ENCODE assay signal across 1 cellular context in the genomic region with DNA sequence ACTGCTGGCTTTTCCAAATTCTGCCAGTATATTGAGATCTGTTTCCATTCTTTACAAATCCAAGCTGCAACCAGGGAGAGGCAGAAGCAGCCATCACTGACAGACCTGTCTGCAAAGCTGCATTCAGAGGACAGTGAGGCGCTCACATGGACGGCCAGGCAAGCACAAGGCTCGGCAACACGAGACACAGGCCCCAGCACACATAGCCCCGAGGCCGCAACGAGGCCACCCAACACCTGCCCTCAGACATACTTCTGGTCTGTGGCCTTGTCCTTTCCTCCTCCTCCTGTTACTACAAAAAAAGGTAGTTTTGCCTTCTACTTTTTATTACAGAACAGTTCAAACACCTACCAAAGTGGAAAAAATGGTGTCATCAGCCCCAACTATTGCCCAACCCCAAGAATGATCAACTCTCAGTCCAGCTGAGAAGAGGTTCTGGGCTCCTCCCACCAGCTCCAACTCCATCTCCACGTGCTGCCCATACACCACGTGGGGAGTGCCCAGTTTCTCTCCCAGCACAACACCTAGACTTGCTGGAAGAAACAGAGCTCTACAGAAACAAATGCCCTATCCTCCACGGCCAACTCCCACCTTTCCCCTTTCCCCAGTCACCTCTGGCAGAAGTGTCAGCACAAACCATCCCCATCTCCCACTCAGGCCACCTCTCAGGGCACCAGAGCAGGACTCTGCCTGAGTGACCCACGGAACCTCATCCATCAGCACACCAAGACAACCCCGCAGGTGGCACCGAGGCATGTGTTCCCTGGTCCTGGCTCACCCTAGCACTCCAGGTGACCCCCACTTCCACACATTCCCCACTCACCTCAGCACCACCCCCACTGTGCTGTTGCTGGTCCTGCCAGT.
TF ChIP-seq lines count a peak whose summit lies in the region.

No MANE protein-coding gene starts in this region.

TF ChIP-seq in HepG2, 621 proteins besides CTCF, POLR2A, EP300 and RAD21:
- TF ChIP-seq CEBPB (IDR thresholded peaks at IDR 0.05; ENCODE audit: borderline replicate concordance, low read depth, low read length) (peak; percentile 88), CEBPG (CRISPR knock-in tag; IDR thresholded peaks at IDR 0.05) (peak; percentile 70), ZFYVE20 (CRISPR knock-in tag; IDR thresholded peaks at IDR 0.05; ENCODE audit: borderline replicate concordance, low read depth) (no peak), RCOR2 (CRISPR knock-in tag; IDR thresholded peaks at IDR 0.05) (no peak), GATAD2A (CRISPR knock-in tag; IDR thresholded peaks at IDR 0.05) (peak; percentile 40; the same call in 1 of the 2 replicates), ZNF317 (CRISPR knock-in tag; IDR thresholded peaks at IDR 0.05) (peak; percentile 98), MXI1 (IDR thresholded peaks at IDR 0.05; ENCODE audit: borderline replicate concordance, low read depth, low read length) (peak; percentile 53; the same call in 1 of the 3 replicates), ZNF34 (CRISPR knock-in tag; IDR thresholded peaks at IDR 0.05; ENCODE audit: borderline replicate concordance) (no peak)
- TF ChIP-seq, protein P1, sequence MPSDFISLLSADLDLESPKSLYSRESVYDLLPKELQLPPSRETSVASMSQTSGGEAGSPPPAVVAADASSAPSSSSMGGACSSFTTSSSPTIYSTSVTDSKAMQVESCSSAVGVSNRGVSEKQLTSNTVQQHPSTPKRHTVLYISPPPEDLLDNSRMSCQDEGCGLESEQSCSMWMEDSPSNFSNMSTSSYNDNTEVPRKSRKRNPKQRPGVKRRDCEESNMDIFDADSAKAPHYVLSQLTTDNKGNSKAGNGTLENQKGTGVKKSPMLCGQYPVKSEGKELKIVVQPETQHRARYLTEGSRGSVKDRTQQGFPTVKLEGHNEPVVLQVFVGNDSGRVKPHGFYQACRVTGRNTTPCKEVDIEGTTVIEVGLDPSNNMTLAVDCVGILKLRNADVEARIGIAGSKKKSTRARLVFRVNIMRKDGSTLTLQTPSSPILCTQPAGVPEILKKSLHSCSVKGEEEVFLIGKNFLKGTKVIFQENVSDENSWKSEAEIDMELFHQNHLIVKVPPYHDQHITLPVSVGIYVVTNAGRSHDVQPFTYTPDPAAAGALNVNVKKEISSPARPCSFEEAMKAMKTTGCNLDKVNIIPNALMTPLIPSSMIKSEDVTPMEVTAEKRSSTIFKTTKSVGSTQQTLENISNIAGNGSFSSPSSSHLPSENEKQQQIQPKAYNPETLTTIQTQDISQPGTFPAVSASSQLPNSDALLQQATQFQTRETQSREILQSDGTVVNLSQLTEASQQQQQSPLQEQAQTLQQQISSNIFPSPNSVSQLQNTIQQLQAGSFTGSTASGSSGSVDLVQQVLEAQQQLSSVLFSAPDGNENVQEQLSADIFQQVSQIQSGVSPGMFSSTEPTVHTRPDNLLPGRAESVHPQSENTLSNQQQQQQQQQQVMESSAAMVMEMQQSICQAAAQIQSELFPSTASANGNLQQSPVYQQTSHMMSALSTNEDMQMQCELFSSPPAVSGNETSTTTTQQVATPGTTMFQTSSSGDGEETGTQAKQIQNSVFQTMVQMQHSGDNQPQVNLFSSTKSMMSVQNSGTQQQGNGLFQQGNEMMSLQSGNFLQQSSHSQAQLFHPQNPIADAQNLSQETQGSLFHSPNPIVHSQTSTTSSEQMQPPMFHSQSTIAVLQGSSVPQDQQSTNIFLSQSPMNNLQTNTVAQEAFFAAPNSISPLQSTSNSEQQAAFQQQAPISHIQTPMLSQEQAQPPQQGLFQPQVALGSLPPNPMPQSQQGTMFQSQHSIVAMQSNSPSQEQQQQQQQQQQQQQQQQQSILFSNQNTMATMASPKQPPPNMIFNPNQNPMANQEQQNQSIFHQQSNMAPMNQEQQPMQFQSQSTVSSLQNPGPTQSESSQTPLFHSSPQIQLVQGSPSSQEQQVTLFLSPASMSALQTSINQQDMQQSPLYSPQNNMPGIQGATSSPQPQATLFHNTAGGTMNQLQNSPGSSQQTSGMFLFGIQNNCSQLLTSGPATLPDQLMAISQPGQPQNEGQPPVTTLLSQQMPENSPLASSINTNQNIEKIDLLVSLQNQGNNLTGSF (CRISPR knock-in tag; IDR thresholded peaks at IDR 0.05): no peak
- TF ChIP-seq, protein P2, sequence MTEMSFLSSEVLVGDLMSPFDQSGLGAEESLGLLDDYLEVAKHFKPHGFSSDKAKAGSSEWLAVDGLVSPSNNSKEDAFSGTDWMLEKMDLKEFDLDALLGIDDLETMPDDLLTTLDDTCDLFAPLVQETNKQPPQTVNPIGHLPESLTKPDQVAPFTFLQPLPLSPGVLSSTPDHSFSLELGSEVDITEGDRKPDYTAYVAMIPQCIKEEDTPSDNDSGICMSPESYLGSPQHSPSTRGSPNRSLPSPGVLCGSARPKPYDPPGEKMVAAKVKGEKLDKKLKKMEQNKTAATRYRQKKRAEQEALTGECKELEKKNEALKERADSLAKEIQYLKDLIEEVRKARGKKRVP (CRISPR knock-in tag; IDR thresholded peaks at IDR 0.05): peak in 1 of 2 experiments; percentile 89; a peak in 2 of 4 replicates
- TF ChIP-seq, protein P3, sequence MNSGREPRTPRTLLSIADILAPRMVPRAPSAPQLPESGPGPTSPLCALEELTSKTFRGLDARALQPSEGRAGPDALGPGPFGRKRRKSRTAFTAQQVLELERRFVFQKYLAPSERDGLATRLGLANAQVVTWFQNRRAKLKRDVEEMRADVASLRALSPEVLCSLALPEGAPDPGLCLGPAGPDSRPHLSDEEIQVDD (CRISPR knock-in tag; IDR thresholded peaks at IDR 0.05; ENCODE audit: borderline replicate concordance): no peak
- TF ChIP-seq, protein P4, sequence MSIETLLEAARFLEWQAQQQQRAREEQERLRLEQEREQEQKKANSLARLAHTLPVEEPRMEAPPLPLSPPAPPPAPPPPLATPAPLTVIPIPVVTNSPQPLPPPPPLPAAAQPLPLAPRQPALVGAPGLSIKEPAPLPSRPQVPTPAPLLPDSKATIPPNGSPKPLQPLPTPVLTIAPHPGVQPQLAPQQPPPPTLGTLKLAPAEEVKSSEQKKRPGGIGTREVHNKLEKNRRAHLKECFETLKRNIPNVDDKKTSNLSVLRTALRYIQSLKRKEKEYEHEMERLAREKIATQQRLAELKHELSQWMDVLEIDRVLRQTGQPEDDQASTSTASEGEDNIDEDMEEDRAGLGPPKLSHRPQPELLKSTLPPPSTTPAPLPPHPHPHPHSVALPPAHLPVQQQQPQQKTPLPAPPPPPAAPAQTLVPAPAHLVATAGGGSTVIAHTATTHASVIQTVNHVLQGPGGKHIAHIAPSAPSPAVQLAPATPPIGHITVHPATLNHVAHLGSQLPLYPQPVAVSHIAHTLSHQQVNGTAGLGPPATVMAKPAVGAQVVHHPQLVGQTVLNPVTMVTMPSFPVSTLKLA (IDR thresholded peaks at IDR 0.05): 0 out of 2 replicates have a peak, but pooled peaks have one; percentile 42
- TF ChIP-seq, protein P5, sequence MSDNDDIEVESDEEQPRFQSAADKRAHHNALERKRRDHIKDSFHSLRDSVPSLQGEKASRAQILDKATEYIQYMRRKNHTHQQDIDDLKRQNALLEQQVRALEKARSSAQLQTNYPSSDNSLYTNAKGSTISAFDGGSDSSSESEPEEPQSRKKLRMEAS (IDR thresholded peaks at IDR 0.05): peak; percentile 43; the same call in 1 of the 2 replicates
- TF ChIP-seq, protein P6, sequence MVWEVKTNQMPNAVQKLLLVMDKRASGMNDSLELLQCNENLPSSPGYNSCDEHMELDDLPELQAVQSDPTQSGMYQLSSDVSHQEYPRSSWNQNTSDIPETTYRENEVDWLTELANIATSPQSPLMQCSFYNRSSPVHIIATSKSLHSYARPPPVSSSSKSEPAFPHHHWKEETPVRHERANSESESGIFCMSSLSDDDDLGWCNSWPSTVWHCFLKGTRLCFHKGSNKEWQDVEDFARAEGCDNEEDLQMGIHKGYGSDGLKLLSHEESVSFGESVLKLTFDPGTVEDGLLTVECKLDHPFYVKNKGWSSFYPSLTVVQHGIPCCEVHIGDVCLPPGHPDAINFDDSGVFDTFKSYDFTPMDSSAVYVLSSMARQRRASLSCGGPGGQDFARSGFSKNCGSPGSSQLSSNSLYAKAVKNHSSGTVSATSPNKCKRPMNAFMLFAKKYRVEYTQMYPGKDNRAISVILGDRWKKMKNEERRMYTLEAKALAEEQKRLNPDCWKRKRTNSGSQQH (CRISPR knock-in tag; IDR thresholded peaks at IDR 0.05; ENCODE audit: low read depth): no peak
- TF ChIP-seq, protein P7, sequence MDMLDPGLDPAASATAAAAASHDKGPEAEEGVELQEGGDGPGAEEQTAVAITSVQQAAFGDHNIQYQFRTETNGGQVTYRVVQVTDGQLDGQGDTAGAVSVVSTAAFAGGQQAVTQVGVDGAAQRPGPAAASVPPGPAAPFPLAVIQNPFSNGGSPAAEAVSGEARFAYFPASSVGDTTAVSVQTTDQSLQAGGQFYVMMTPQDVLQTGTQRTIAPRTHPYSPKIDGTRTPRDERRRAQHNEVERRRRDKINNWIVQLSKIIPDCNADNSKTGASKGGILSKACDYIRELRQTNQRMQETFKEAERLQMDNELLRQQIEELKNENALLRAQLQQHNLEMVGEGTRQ (IDR thresholded peaks at IDR 0.05; ENCODE audit: low read depth, low read length): 0 out of 2 replicates have a peak, but pooled peaks have one; percentile 46
- TF ChIP-seq, protein P7 (CRISPR knock-in tag; IDR thresholded peaks at IDR 0.05; ENCODE audit: borderline replicate concordance): no peak
